Comparison of ENCODE assay signal across 26 cellular contexts in genomic region chr3:59418836-59419235, GRCh38.
DNase-seq lines count a peak whose midpoint lies in the region; ATAC-seq and TF ChIP-seq lines count a peak whose summit lies in the region.
"Had no signal": no experiment of that assay in that cellular context is flagged by ENCODE, and none has a peak within 500 bp of the region (broad histone marks: within the 10 kb centered on the region; RNA-seq: fewer than 3 reads in every experiment).

No MANE protein-coding gene starts in this region.

- H3K4me3 ChIP-seq in right atrium auricular region, result no peak overlapping the region
- H3K4me3 ChIP-seq in astrocyte of the spinal cord (ENCODE audit: low read depth, low read length), result no peak overlapping the region
- H3K4me3 ChIP-seq: HAP-1 had no signal

- no peaks in the 10 kb centered on the region for H3K9me3 ChIP-seq in right atrium auricular region
- H3K9me3 ChIP-seq: HAP-1, SK-N-SH had no signal

- DNase-seq in Right ventricle myocardium inferior (ENCODE audit: missing footprints), result no peak
- no peak for DNase-seq in right atrium auricular region (ENCODE audit: low spot score)
- peak; percentile 47 for DNase-seq in astrocyte of the spinal cord (ENCODE audit: low read depth, low spot score)
- no peak for DNase-seq in left ventricle myocardium superior
- DNase-seq in superior temporal gyrus (ENCODE audit: extremely low spot score), result peak; percentile 36
- DNase-seq in NOMO-1 (lab: John Stamatoyannopoulos, UW; ENCODE audit: unreplicated experiment in 2 of 2), result no peak
- no peak for DNase-seq in A172 (ENCODE audit: low spot score)
- DNase-seq: ACHN; CD4-positive, CD25-positive, alpha-beta regulatory T cell; DMS53; GOT3; KBM-7; MV-4-11; NCI-H1105; NCI-H146; NCI-H1930; NCI-H2107; NCI-H526; NCI-H82; NK-92 treated with Interleukin-12 subunit alpha and Interleukin-12 subunit beta, amount 100 ng/mL, for 24 hours; RPMI8226; SIG-M5; SK-N-SH had no signal

- ATAC-seq in Right ventricle myocardium inferior (peak; percentile 68), left ventricle myocardium superior (peak; percentile 83), GM21381 (IDR thresholded peaks at IDR 0.05; ENCODE audit: unreplicated experiment) (no peak)

- TF ChIP-seq CTCF in right atrium auricular region (IDR thresholded peaks at IDR 0.05) (no peak), astrocyte of the spinal cord (IDR thresholded peaks at IDR 0.05; ENCODE audit: low read depth, low read length) (no peak)

- intact Hi-C loops in Right ventricle myocardium inferior (cut with DNase I), result no loop called here
- intact Hi-C loops in left ventricle myocardium superior (cut with micrococcal nuclease), result no loop called here

- H3K27me3 ChIP-seq in right atrium auricular region, result no peaks in the 10 kb centered on the region

- H3K36me3 ChIP-seq in right atrium auricular region, result no peaks in the 10 kb centered on the region
- H3K36me3 ChIP-seq: HAP-1 had no signal

- in situ Hi-C loops in astrocyte of the spinal cord (cut with HindIII; ENCODE audit: low sequenced_read_pairs), result no loop called here

- H3K27ac ChIP-seq in right atrium auricular region, result no peak overlapping the region
- H3K27ac ChIP-seq: 22Rv1 had no signal

- peaks cover 0 to 8% of the 10 kb centered on the region in 2 donors for H3K4me1 ChIP-seq in right atrium auricular region
- H3K4me1 ChIP-seq: HAP-1 had no signal

Comparison
In these comparisons a context has a peak if more than half of its experiments do, and no peak if none do; other contexts are left out.
1. DNase-seq: peak in astrocyte of the spinal cord (single experiment) and superior temporal gyrus (single experiment); none in Right ventricle myocardium inferior (single experiment), right atrium auricular region (single experiment), left ventricle myocardium superior (single experiment), NOMO-1 (0 of 2) and A172 (single experiment).